Comparison of ENCODE assay signal across 8 cellular contexts in the genomic region with DNA sequence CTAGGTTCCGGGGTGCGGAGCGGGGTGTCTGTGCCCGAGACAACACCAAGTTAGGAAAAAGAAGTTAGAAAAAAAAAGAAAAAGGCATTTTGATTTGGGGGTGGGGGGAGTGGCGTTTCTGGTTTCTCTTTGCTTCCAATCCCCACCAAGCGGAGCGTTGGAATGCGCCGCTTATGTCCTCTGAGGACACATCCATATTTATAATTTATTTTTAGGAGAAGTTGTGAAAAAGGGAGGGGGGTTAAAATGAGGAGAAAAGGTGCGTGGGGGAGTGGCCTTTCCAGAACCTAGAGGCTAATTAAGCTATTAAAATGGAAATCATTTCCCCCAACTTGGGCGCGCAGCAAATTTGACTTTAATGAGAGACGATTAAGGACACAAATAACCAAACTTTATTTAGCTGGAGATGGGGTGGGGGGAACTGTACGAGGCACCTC.
A peak's percentile ranks its signal among the peaks of the same experiment; 100 is the strongest.
DNase-seq lines count a peak whose midpoint lies in the region; ATAC-seq and TF ChIP-seq lines count a peak whose summit lies in the region.

No MANE protein-coding gene starts in this region.

- H4K20me1 ChIP-seq in GM23338 (replicated peaks; ENCODE audit: insufficient read depth) = no peaks in the 10 kb centered on the region; the same call in 1 of the 2 replicates

- peaks cover 8% of the 10 kb centered on the region; the same call in 1 of the 2 replicates for H3F3A ChIP-seq in GM23338 (replicated peaks; ENCODE audit: low read depth)

- no peaks in the 10 kb centered on the region for H3K9me2 ChIP-seq in GM23338 (ENCODE audit: insufficient read depth)

- peaks cover 51% of the 10 kb centered on the region for H3K4me1 Mint-ChIP-seq in GM23338

- H3K79me2 ChIP-seq in GM23338 (replicated peaks; ENCODE audit: insufficient read depth) = peaks cover 54% of the 10 kb centered on the region

- peaks cover 16% of the 10 kb centered on the region; the same call in 1 of the 2 replicates for H3K27me3 ChIP-seq in GM23338 (ENCODE audit: insufficient read depth)

- ATAC-seq in GM23338 (no peak), GM21825 (IDR thresholded peaks at IDR 0.05; ENCODE audit: unreplicated experiment) (no peak), HG03439 (IDR thresholded peaks at IDR 0.05; ENCODE audit: unreplicated experiment) (no peak)

- peak overlapping the region; percentile 98 for H3K4me2 ChIP-seq in GM23338

- DNase-seq in GM23338 (ENCODE audit: low spot score) = peak; percentile 60
- DNase-seq in germinal center (ENCODE audit: low spot score) = peak; percentile 22
- DNase-seq in skeletal muscle cell (ENCODE audit: low read depth) = no peak
- DNase-seq in NCI-H2196 (lab: John Stamatoyannopoulos, UW; ENCODE audit: unreplicated experiment) = no peak
- no peak for DNase-seq in medulla oblongata (ENCODE audit: extremely low spot score)

- H3K9me3 Mint-ChIP-seq in GM23338 = no peaks in the 10 kb centered on the region

- H3K27ac Mint-ChIP-seq in GM23338 = no peak overlapping the region

- TF ChIP-seq CTCF in GM23338 (conservative IDR thresholded peaks at IDR 0.05; ENCODE audit: low read depth in 2 of 2) (no peak), VCaP (conservative IDR thresholded peaks at IDR 0.05) (no peak)

- peaks cover 30% of the 10 kb centered on the region for H3K27me3 Mint-ChIP-seq in GM23338 (ENCODE audit: insufficient read depth, low read depth, poor library complexity)

- H2AFZ ChIP-seq in GM23338 = peak overlapping the region; percentile 85

- no peak overlapping the region for H3K27ac ChIP-seq in GM23338 (ENCODE audit: low read depth)
- H3K27ac ChIP-seq in VCaP = peak overlapping the region; percentile 71; the same call in 1 of the 2 replicates

- no peaks in the 10 kb centered on the region for H3K36me3 ChIP-seq in GM23338 (ENCODE audit: insufficient read depth)

- peaks cover 50% of the 10 kb centered on the region for H3K4me1 ChIP-seq in GM23338 (ENCODE audit: insufficient read depth)

- H3K36me3 Mint-ChIP-seq in GM23338 (ENCODE audit: low read depth) = no peaks in the 10 kb centered on the region

- H3K4me3 Mint-ChIP-seq in GM23338 = peak overlapping the region; percentile 94

- H3K4me3 ChIP-seq in GM23338 = peak overlapping the region; percentile 86
- peak overlapping the region; percentile 73 for H3K4me3 ChIP-seq in skeletal muscle cell (ENCODE audit: low read depth, low read length)

TF ChIP-seq in GM23338, 12 proteins besides CTCF, POLR2A, EP300 and RAD21:
- TF ChIP-seq JUNB (IDR thresholded peaks at IDR 0.05; ENCODE audit: unreplicated experiment) = no peak
- TF ChIP-seq, protein P1, sequence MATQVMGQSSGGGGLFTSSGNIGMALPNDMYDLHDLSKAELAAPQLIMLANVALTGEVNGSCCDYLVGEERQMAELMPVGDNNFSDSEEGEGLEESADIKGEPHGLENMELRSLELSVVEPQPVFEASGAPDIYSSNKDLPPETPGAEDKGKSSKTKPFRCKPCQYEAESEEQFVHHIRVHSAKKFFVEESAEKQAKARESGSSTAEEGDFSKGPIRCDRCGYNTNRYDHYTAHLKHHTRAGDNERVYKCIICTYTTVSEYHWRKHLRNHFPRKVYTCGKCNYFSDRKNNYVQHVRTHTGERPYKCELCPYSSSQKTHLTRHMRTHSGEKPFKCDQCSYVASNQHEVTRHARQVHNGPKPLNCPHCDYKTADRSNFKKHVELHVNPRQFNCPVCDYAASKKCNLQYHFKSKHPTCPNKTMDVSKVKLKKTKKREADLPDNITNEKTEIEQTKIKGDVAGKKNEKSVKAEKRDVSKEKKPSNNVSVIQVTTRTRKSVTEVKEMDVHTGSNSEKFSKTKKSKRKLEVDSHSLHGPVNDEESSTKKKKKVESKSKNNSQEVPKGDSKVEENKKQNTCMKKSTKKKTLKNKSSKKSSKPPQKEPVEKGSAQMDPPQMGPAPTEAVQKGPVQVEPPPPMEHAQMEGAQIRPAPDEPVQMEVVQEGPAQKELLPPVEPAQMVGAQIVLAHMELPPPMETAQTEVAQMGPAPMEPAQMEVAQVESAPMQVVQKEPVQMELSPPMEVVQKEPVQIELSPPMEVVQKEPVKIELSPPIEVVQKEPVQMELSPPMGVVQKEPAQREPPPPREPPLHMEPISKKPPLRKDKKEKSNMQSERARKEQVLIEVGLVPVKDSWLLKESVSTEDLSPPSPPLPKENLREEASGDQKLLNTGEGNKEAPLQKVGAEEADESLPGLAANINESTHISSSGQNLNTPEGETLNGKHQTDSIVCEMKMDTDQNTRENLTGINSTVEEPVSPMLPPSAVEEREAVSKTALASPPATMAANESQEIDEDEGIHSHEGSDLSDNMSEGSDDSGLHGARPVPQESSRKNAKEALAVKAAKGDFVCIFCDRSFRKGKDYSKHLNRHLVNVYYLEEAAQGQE (IDR thresholded peaks at IDR 0.05; ENCODE audit: unreplicated experiment) = no peak
- no peak for TF ChIP-seq STAT1 (IDR thresholded peaks at IDR 0.05; ENCODE audit: unreplicated experiment)

Comparison
In these comparisons a context has a peak if more than half of its experiments do, and no peak if none do; other contexts are left out.
1. DNase-seq: peak in GM23338 (single experiment) and germinal center (single experiment); none in skeletal muscle cell (single experiment), NCI-H2196 (single experiment) and medulla oblongata (single experiment).